ENCODE assay signal across 8 cellular contexts in the genomic region with DNA sequence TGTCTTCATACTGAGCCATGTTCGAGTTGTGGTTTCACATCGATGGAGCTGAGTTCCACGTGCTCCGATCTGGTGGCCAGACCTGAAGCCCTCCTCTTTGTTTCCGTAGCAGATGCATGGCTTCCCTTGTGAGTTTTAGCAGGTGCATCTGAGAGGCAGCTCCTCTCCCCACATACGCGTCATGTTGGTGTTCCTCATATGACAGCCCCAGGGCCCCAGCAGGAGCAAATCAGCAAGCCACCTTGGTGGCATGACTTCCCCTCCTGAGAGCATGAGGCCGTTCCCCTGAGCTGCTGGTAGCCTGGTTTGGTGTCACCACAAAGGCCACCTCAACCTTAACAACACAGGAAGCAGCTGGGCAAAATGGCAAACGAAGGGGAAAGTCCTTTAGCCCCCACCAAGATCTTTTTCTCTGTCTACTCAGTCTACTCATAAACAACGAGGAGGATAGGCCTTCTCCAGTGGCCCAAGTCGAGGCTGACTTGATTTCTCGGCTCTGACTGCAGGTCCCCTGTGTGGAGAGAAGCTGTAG. TPM values are rescaled to one million over a fixed set of nuclear protein-coding genes. Genes with fewer than 3 reads are reported as not detected.
A peak's percentile ranks its signal among the peaks of the same experiment; 100 is the strongest.
DNase-seq lines count a peak whose midpoint lies in the region; ATAC-seq and TF ChIP-seq lines count a peak whose summit lies in the region.

No MANE protein-coding gene starts in this region.

- peaks cover 0 to 7% (median 0%) of the 10 kb centered on the region in 3 donors for H3K27me3 Mint-ChIP-seq in CD14-positive monocyte (ENCODE audit: low read depth in 3 of 3)

- peak overlapping the region; percentile 92 to 97 (median 96) for H3K27ac Mint-ChIP-seq in CD14-positive monocyte

- H3K36me3 Mint-ChIP-seq in CD14-positive monocyte = peaks cover 12 to 19% of the 10 kb centered on the region in 2 donors

- H3K4me3 Mint-ChIP-seq in CD14-positive monocyte = peak overlapping the region in 1 of 2 donors; percentile 26

- H3K27ac ChIP-seq in right cardiac atrium (ENCODE audit: low read length) (peak overlapping the region; percentile 39), thymus (ENCODE audit: low read depth) (peak overlapping the region; percentile 92)

- H3K9me3 ChIP-seq in right cardiac atrium (ENCODE audit: control insufficient read depth, low read length) (no peaks in the 10 kb centered on the region), thymus (ENCODE audit: control insufficient read depth) (no peaks in the 10 kb centered on the region)

- H3K9me3 Mint-ChIP-seq in CD14-positive monocyte = peaks cover 0 to 3% (median 0%) of the 10 kb centered on the region in 7 donors

- no peak overlapping the region for H3K4me3 ChIP-seq in right cardiac atrium (ENCODE audit: low read length)
- H3K4me3 ChIP-seq in thymus (ENCODE audit: low read length) = peak overlapping the region; percentile 11

- peaks cover 2% of the 10 kb centered on the region for H3K4me1 ChIP-seq in right cardiac atrium (ENCODE audit: control insufficient read depth, insufficient read depth, low read length)
- H3K4me1 ChIP-seq in thymus (ENCODE audit: control insufficient read depth, insufficient read depth, low read length) = peaks cover 57% of the 10 kb centered on the region

- 81% methylated on average over 12 of the region's 12 CpGs for WGBS in right cardiac atrium
- WGBS in thymus = 7% methylated on average over 12 of the region's 12 CpGs

- ATAC-seq in GM19455 (IDR thresholded peaks at IDR 0.05; ENCODE audit: unreplicated experiment) (peak; percentile 82), HG03521 (IDR thresholded peaks at IDR 0.05; ENCODE audit: unreplicated experiment) (peak; percentile 85), right cardiac atrium (peak in 1 of 2 donors; percentile 40)

- DNase-seq in CD14-positive monocyte (ENCODE audit: low spot score) = peak; percentile 81
- DNase-seq in activated CD4-positive, alpha-beta T cell treated with anti-CD3 and anti-CD28 coated beads, Interleukin-2, amount 50 U/mL, for 48 hours = peak; percentile 81 to 86
- DNase-seq in right cardiac atrium = peak in 1 of 3 donors; percentile 55
- no peak for DNase-seq in hepatic stellate cell (ENCODE audit: low spot score)
- no peak for DNase-seq in foreskin melanocyte

- intact Hi-C loops in CD14-positive monocyte (cut with micrococcal nuclease) = no loop called here
- intact Hi-C loops in right cardiac atrium (cut with DNase I) = no loop called here

- no peaks in the 10 kb centered on the region for H3K36me3 ChIP-seq in thymus (ENCODE audit: control insufficient read depth, insufficient read depth)

- TF ChIP-seq CTCF in CD14-positive monocyte (IDR thresholded peaks at IDR 0.05) = no peak

- peaks cover 69% of the 10 kb centered on the region for H3K4me1 Mint-ChIP-seq in CD14-positive monocyte

- H3K27me3 ChIP-seq in right cardiac atrium (ENCODE audit: control insufficient read depth, insufficient read depth) = no peaks in the 10 kb centered on the region
- H3K27me3 ChIP-seq in thymus (ENCODE audit: control insufficient read depth, insufficient read depth) = no peaks in the 10 kb centered on the region

RNA-seq across cellular contexts. Expression of gene CYFIP2, which starts 5.9 kb away (rescaled TPM):
- 10 to 100 TPM; 33.6 to 45.6 TPM for polyA plus RNA-seq in CD14-positive monocyte
- total RNA-seq in right cardiac atrium = 10 to 100 TPM; 33.4 to 43.8 (median 37.2) TPM
- 27.4 TPM for polyA plus RNA-seq in right cardiac atrium
- 102 TPM for polyA plus RNA-seq in thymus

Comparison
In these comparisons a context has a peak if more than half of its experiments do, and no peak if none do; other contexts are left out.
1. DNase-seq: peak in CD14-positive monocyte (single experiment) and activated CD4-positive, alpha-beta T cell treated with anti-CD3 and anti-CD28 coated beads, Interleukin-2, amount 50 U/mL, for 48 hours (2 of 2); none in hepatic stellate cell (single experiment) and foreskin melanocyte (single experiment).